In genomic region chr2:7840651-7841380, GRCh38 we compare ENCODE assay signal across 15 cellular contexts.
A peak's percentile ranks its signal among the peaks of the same experiment; 100 is the strongest.
DNase-seq lines count a peak whose midpoint lies in the region; TF ChIP-seq lines count a peak whose summit lies in the region.
"Had no signal": no experiment of that assay in that cellular context is flagged by ENCODE, and none has a peak within 500 bp of the region (broad histone marks: within the 10 kb centered on the region; RNA-seq: fewer than 3 reads in every experiment).

No MANE protein-coding gene starts in this region.

- peaks cover 10% of the 10 kb centered on the region for H3K9me3 Mint-ChIP-seq in activated T-helper 2 cell treated with anti-CD3 and anti-CD28 coated beads, Interferon-gamma antibody, Interleukin-2, Interleukin-4, amounts not matched to agents 10 μg/mL and 5 μg/mL and 100 μg/mL, durations not matched to agents 14 hours and 24 hours and 36 hours

- H3K36me3 Mint-ChIP-seq in activated T-helper 2 cell treated with anti-CD3 and anti-CD28 coated beads, Interferon-gamma antibody, Interleukin-2, Interleukin-4, amounts not matched to agents 10 μg/mL and 5 μg/mL and 100 μg/mL, durations not matched to agents 14 hours and 24 hours and 36 hours (ENCODE audit: low read depth): peaks cover 19% of the 10 kb centered on the region
- H3K36me3 Mint-ChIP-seq: CD4-positive, CD25-positive, alpha-beta regulatory T cell had no signal

- DNase-seq in AG08396 (ENCODE audit: low spot score): peak; percentile 20
- DNase-seq in H4 (ENCODE audit: low spot score): peak; percentile 43
- no peak for DNase-seq in activated T-helper 2 cell treated with anti-CD3 and anti-CD28 coated beads, Interferon-gamma antibody, Interleukin-2, Interleukin-4, amounts not matched to agents 10 μg/mL and 5 μg/mL and 100 μg/mL, durations not matched to agents 14 hours and 24 hours and 36 hours (ENCODE audit: low spot score)
- DNase-seq in fibroblast of mammary gland (ENCODE audit: low read depth): peak; percentile 12
- DNase-seq in GM13977 (ENCODE audit: low spot score): no peak
- DNase-seq in EL: no peak
- no peak for DNase-seq in NCI-H2107 treated with DMSO at 0.1 percent for 48 hours (lab: John Stamatoyannopoulos, UW; ENCODE audit: unreplicated experiment)
- DNase-seq: 8988T; CD4-positive, CD25-positive, alpha-beta regulatory T cell; DND-41; GF-D8; H7 had no signal

- no peak overlapping the region for H3K4me3 Mint-ChIP-seq in activated T-helper 2 cell treated with anti-CD3 and anti-CD28 coated beads, Interferon-gamma antibody, Interleukin-2, Interleukin-4, amounts not matched to agents 10 μg/mL and 5 μg/mL and 100 μg/mL, durations not matched to agents 14 hours and 24 hours and 36 hours (ENCODE audit: low read depth)
- H3K4me3 Mint-ChIP-seq: CD4-positive, CD25-positive, alpha-beta regulatory T cell; IgD-negative memory B cell had no signal

- H3K4me1 Mint-ChIP-seq in activated T-helper 2 cell treated with anti-CD3 and anti-CD28 coated beads, Interferon-gamma antibody, Interleukin-2, Interleukin-4, amounts not matched to agents 10 μg/mL and 5 μg/mL and 100 μg/mL, durations not matched to agents 14 hours and 24 hours and 36 hours (ENCODE audit: low read depth): peaks cover 34% of the 10 kb centered on the region
- H3K4me1 Mint-ChIP-seq: CD4-positive, CD25-positive, alpha-beta regulatory T cell had no signal

- TF ChIP-seq CTCF in fibroblast of mammary gland (conservative IDR thresholded peaks at IDR 0.05; ENCODE audit: control insufficient read depth, insufficient read depth, low read depth, low read length) (no peak), GM13977 (IDR thresholded peaks at IDR 0.05; ENCODE audit: extremely low read depth, insufficient read depth, missing control alignments) (no peak)

- in situ Hi-C loops in GM13977 (cut with MboI; ENCODE audit: low pct_unique_long_range_greater_than_20kb, low sequenced_read_pairs, unreplicated experiment): no loop called here

- intact Hi-C loops in activated T-helper 2 cell treated with anti-CD3 and anti-CD28 coated beads, Interferon-gamma antibody, Interleukin-2, Interleukin-4, amounts not matched to agents 10 μg/mL and 5 μg/mL and 100 μg/mL, durations not matched to agents 14 hours and 24 hours and 36 hours (cut with micrococcal nuclease): no loop called here

- no peak overlapping the region for H3K4me3 ChIP-seq in fibroblast of mammary gland (ENCODE audit: control insufficient read depth, low read depth, low read length)
- H3K4me3 ChIP-seq: BLaER1 treated with 17β-estradiol and CSF1 and Interleukin-3, amounts not matched to agents 10 nM and 100 nM; GM23248 had no signal

- H3K27ac Mint-ChIP-seq in activated T-helper 2 cell treated with anti-CD3 and anti-CD28 coated beads, Interferon-gamma antibody, Interleukin-2, Interleukin-4, amounts not matched to agents 10 μg/mL and 5 μg/mL and 100 μg/mL, durations not matched to agents 14 hours and 24 hours and 36 hours: peak overlapping the region; percentile 68
- H3K27ac Mint-ChIP-seq: CD4-positive, CD25-positive, alpha-beta regulatory T cell had no signal

- no peaks in the 10 kb centered on the region for H3K27me3 Mint-ChIP-seq in activated T-helper 2 cell treated with anti-CD3 and anti-CD28 coated beads, Interferon-gamma antibody, Interleukin-2, Interleukin-4, amounts not matched to agents 10 μg/mL and 5 μg/mL and 100 μg/mL, durations not matched to agents 14 hours and 24 hours and 36 hours (ENCODE audit: low read depth)

Comparison
In these comparisons a context has a peak if more than half of its experiments do, and no peak if none do; other contexts are left out.
1. DNase-seq: peak in AG08396 (single experiment), H4 (single experiment) and fibroblast of mammary gland (single experiment); none in activated T-helper 2 cell treated with anti-CD3 and anti-CD28 coated beads, Interferon-gamma antibody, Interleukin-2, Interleukin-4, amounts not matched to agents 10 μg/mL and 5 μg/mL and 100 μg/mL, durations not matched to agents 14 hours and 24 hours and 36 hours (single experiment), GM13977 (single experiment), EL (single experiment) and NCI-H2107 treated with DMSO at 0.1 percent for 48 hours (single experiment).